26 cellular contexts compared by ENCODE assay signal in genomic region chr10:16155761-16156322, GRCh38.
DNase-seq lines count a peak whose midpoint lies in the region; ATAC-seq and TF ChIP-seq lines count a peak whose summit lies in the region.
"Had no signal": no experiment of that assay in that cellular context is flagged by ENCODE, and none has a peak within 500 bp of the region (broad histone marks: within the 10 kb centered on the region; RNA-seq: fewer than 3 reads in every experiment).

No MANE protein-coding gene starts in this region.

- peaks cover 12% of the 10 kb centered on the region for H3K4me1 ChIP-seq in GM23338 (ENCODE audit: insufficient read depth)
- H3K4me1 ChIP-seq in hepatocyte (ENCODE audit: insufficient read depth) = no peaks in the 10 kb centered on the region
- H3K4me1 ChIP-seq: SJSA1, thyroid gland had no signal

- H3K27me3 ChIP-seq in GM23338 (ENCODE audit: insufficient read depth) = no peaks in the 10 kb centered on the region
- H3K27me3 ChIP-seq in hepatocyte = no peaks in the 10 kb centered on the region
- H3K27me3 ChIP-seq: ovary, thyroid gland had no signal

- H3K4me3 ChIP-seq in GM23338 (no peak overlapping the region), hepatocyte (no peak overlapping the region)
- H3K4me3 ChIP-seq: GM23248, ovary, SJSA1, thyroid gland had no signal

- 53% methylated on average over 4 of the region's 4 CpGs for WGBS in hepatocyte (ENCODE audit: low lambda C conversion rate, missing lambda C conversion rate)

- H3K9me3 ChIP-seq in hepatocyte (ENCODE audit: low read depth) = no peaks in the 10 kb centered on the region
- H3K9me3 ChIP-seq: ovary, SJSA1, thyroid gland had no signal

- peaks cover 25% of the 10 kb centered on the region for H3K4me1 Mint-ChIP-seq in GM23338
- peaks cover 18% of the 10 kb centered on the region for H3K4me1 Mint-ChIP-seq in progenitor cell of endocrine pancreas (ENCODE audit: low read depth)
- H3K4me1 Mint-ChIP-seq: activated naive CD8-positive, alpha-beta T cell treated with anti-CD3 and anti-CD28 coated beads, Interleukin-2, amount 10 ng/mL, durations not matched to agents 7 days and 5 days; CD4-positive, alpha-beta memory T cell; naive thymus-derived CD4-positive, alpha-beta T cell had no signal

- DNase-seq in GM23338 (ENCODE audit: low spot score) (peak; percentile 52), NCI-H526 treated with DMSO at 0.1 percent for 48 hours (lab: John Stamatoyannopoulos, UW) (peak; percentile 28), hepatocyte (ENCODE audit: low spot score) (peak; percentile 8), progenitor cell of endocrine pancreas (ENCODE audit: low spot score, unreplicated experiment) (no peak), HuH-7 (ENCODE audit: low spot score) (no peak), NCI-H226 (no peak)
- no peak for DNase-seq in stimulated activated CD4-positive, alpha-beta T cell treated with anti-CD3 and anti-CD28 coated beads, Interleukin-4, amount 100 ng/mL, for 4 hours
- DNase-seq: activated CD4-positive, alpha-beta T cell treated with anti-CD3 and anti-CD28 coated beads for 1 hour; activated CD8-positive, alpha-beta T cell treated with anti-CD3 and anti-CD28 coated beads, Interleukin-2, amount 10 ng/mL, durations not matched to agents 7 days and 5 days; activated effector memory CD4-positive, alpha-beta T cell treated with anti-CD3 and anti-CD28 coated beads, Interleukin-2, amount 50 U/mL, for 16 hours; activated naive CD8-positive, alpha-beta T cell treated with anti-CD3 and anti-CD28 coated beads, Interleukin-2, amount 10 ng/mL, durations not matched to agents 7 days and 5 days; activated T-cell treated with anti-CD3 and anti-CD28 coated beads for 4 hours; CD4-positive, alpha-beta memory T cell; dermis blood vessel endothelial cell; GDM1; GM23248; naive thymus-derived CD4-positive, alpha-beta T cell; NCI-H1105; NCI-H2081; NCI-H446 treated with DMSO at 0.1 percent for 48 hours; ovary; right cardiac atrium; T-helper 1 cell; thyroid gland had no signal

- H3K9me2 ChIP-seq in GM23338 (ENCODE audit: insufficient read depth) (no peaks in the 10 kb centered on the region), hepatocyte (replicated peaks; ENCODE audit: insufficient read depth) (no peaks in the 10 kb centered on the region)

- peak; percentile 90 for ATAC-seq in GM23338
- ATAC-seq: activated CD8-positive, alpha-beta T cell treated with anti-CD3 and anti-CD28 coated beads, Interleukin-2, amount 10 ng/mL, durations not matched to agents 7 days and 5 days; naive thymus-derived CD4-positive, alpha-beta T cell; right cardiac atrium had no signal

- H3K4me2 ChIP-seq in GM23338 = peak overlapping the region; percentile 48
- no peak overlapping the region for H3K4me2 ChIP-seq in hepatocyte

- no peaks in the 10 kb centered on the region for H3K36me3 ChIP-seq in GM23338 (ENCODE audit: insufficient read depth)
- no peaks in the 10 kb centered on the region for H3K36me3 ChIP-seq in hepatocyte (replicated peaks; ENCODE audit: insufficient read depth, low read depth)
- H3K36me3 ChIP-seq: ovary, SJSA1, thyroid gland had no signal

- no peaks in the 10 kb centered on the region for H3F3A ChIP-seq in GM23338 (replicated peaks; ENCODE audit: low read depth)

- H2AFZ ChIP-seq in GM23338 (no peak overlapping the region), hepatocyte (no peak overlapping the region)
- H2AFZ ChIP-seq: GM23248 had no signal

- no peaks in the 10 kb centered on the region; the same call in 2 of the 3 replicates for H3K9me3 Mint-ChIP-seq in GM23338
- H3K9me3 Mint-ChIP-seq in progenitor cell of endocrine pancreas (ENCODE audit: low read depth) = peaks cover 3% of the 10 kb centered on the region
- H3K9me3 Mint-ChIP-seq: stimulated activated naive CD8-positive, alpha-beta T cell treated with anti-CD3 and anti-CD28 coated beads, Interleukin-15, Interleukin-2, amounts not matched to agents 100 ng/mL and 50 ng/mL, for 24 hours had no signal

- peak; percentile 55 for TF ChIP-seq CTCF in GM23338 (conservative IDR thresholded peaks at IDR 0.05; ENCODE audit: low read depth in 2 of 2)
- peak; percentile 5 for TF ChIP-seq CTCF in hepatocyte (IDR thresholded peaks at IDR 0.05; ENCODE audit: poor library complexity)
- peak; percentile 34 for TF ChIP-seq CTCF in progenitor cell of endocrine pancreas (IDR thresholded peaks at IDR 0.05; ENCODE audit: unreplicated experiment)

- H3K27ac ChIP-seq in GM23338 (ENCODE audit: low read depth) = no peak overlapping the region
- no peak overlapping the region for H3K27ac ChIP-seq in hepatocyte
- H3K27ac ChIP-seq: GM23248, ovary, SJSA1, thyroid gland had no signal

- H3K79me2 ChIP-seq in GM23338 (replicated peaks; ENCODE audit: insufficient read depth) (no peaks in the 10 kb centered on the region), hepatocyte (no peaks in the 10 kb centered on the region)

- H3K36me3 Mint-ChIP-seq in GM23338 (ENCODE audit: low read depth) (peaks cover 3% of the 10 kb centered on the region; the same call in 2 of the 3 replicates), progenitor cell of endocrine pancreas (ENCODE audit: insufficient read depth) (no peaks in the 10 kb centered on the region)
- H3K36me3 Mint-ChIP-seq: activated naive CD8-positive, alpha-beta T cell treated with anti-CD3 and anti-CD28 coated beads, Interleukin-2, amount 10 ng/mL, durations not matched to agents 7 days and 5 days; CD4-positive, alpha-beta memory T cell; naive thymus-derived CD4-positive, alpha-beta T cell had no signal

- H4K20me1 ChIP-seq in GM23338 (replicated peaks; ENCODE audit: insufficient read depth) (no peaks in the 10 kb centered on the region), hepatocyte (ENCODE audit: insufficient read depth, poor library complexity, severe bottlenecking) (no peaks in the 10 kb centered on the region)

- H3K27ac Mint-ChIP-seq in GM23338 (no peak overlapping the region), progenitor cell of endocrine pancreas (no peak overlapping the region)
- H3K27ac Mint-ChIP-seq: activated CD8-positive, alpha-beta T cell treated with anti-CD3 and anti-CD28 coated beads, Interleukin-2, amount 10 ng/mL, durations not matched to agents 7 days and 5 days; activated naive CD8-positive, alpha-beta T cell treated with anti-CD3 and anti-CD28 coated beads, Interleukin-2, amount 10 ng/mL, durations not matched to agents 7 days and 5 days; CD4-positive, alpha-beta memory T cell; naive thymus-derived CD4-positive, alpha-beta T cell; stimulated activated naive CD8-positive, alpha-beta T cell treated with anti-CD3 and anti-CD28 coated beads, Interleukin-15, Interleukin-2, amounts not matched to agents 100 ng/mL and 50 ng/mL, for 24 hours had no signal

- peaks cover 3% of the 10 kb centered on the region for H3K27me3 Mint-ChIP-seq in GM23338 (ENCODE audit: insufficient read depth, low read depth, poor library complexity)
- H3K27me3 Mint-ChIP-seq in progenitor cell of endocrine pancreas = peaks cover 20% of the 10 kb centered on the region
- H3K27me3 Mint-ChIP-seq: naive thymus-derived CD4-positive, alpha-beta T cell; stimulated activated naive CD8-positive, alpha-beta T cell treated with anti-CD3 and anti-CD28 coated beads, Interleukin-15, Interleukin-2, amounts not matched to agents 100 ng/mL and 50 ng/mL, for 24 hours had no signal

- H3K4me3 Mint-ChIP-seq in GM23338 (no peak overlapping the region), progenitor cell of endocrine pancreas (ENCODE audit: low read depth) (no peak overlapping the region)
- H3K4me3 Mint-ChIP-seq: activated CD8-positive, alpha-beta T cell treated with anti-CD3 and anti-CD28 coated beads, Interleukin-2, amount 10 ng/mL, durations not matched to agents 7 days and 5 days; activated naive CD8-positive, alpha-beta T cell treated with anti-CD3 and anti-CD28 coated beads, Interleukin-2, amount 10 ng/mL, durations not matched to agents 7 days and 5 days; CD4-positive, alpha-beta memory T cell; naive thymus-derived CD4-positive, alpha-beta T cell; stimulated activated naive CD8-positive, alpha-beta T cell treated with anti-CD3 and anti-CD28 coated beads, Interleukin-15, Interleukin-2, amounts not matched to agents 100 ng/mL and 50 ng/mL, for 24 hours had no signal

TF ChIP-seq in GM23338, 12 proteins besides CTCF, POLR2A, EP300 and RAD21 (continues in another document):
- no peak for TF ChIP-seq JUNB (IDR thresholded peaks at IDR 0.05; ENCODE audit: unreplicated experiment)
- TF ChIP-seq ETS1 (IDR thresholded peaks at IDR 0.05) = no peak
- no peak for TF ChIP-seq EZH2 (IDR thresholded peaks at IDR 0.05; ENCODE audit: low read depth, unreplicated experiment)
- no peak for TF ChIP-seq REST (IDR thresholded peaks at IDR 0.05; ENCODE audit: unreplicated experiment)
- TF ChIP-seq ZNF331 (CRISPR knock-in tag; IDR thresholded peaks at IDR 0.05; ENCODE audit: low read depth) = no peak

Comparison
In these comparisons a context has a peak if more than half of its experiments do, and no peak if none do; other contexts are left out.
1. DNase-seq: peak in GM23338 (single experiment), NCI-H526 treated with DMSO at 0.1 percent for 48 hours (single experiment) and hepatocyte (single experiment); none in progenitor cell of endocrine pancreas (single experiment), HuH-7 (single experiment), stimulated activated CD4-positive, alpha-beta T cell treated with anti-CD3 and anti-CD28 coated beads, Interleukin-4, amount 100 ng/mL, for 4 hours (0 of 2) and NCI-H226 (single experiment).
2. CTCF ChIP-seq: peak in every context shown above with its lines; median percentile 55 in GM23338; 34 in progenitor cell of endocrine pancreas; 5 in hepatocyte.